ENCODE assay signal across 1 cellular context in genomic region chr20:39013662-39014109, GRCh38.
TF ChIP-seq lines count a peak whose summit lies in the region.

No MANE protein-coding gene starts in this region.

TF ChIP-seq in HepG2, 621 proteins besides CTCF, POLR2A, EP300 and RAD21 (continued from another document and continues in another):
- TF ChIP-seq ZBTB46 (CRISPR knock-in tag; IDR thresholded peaks at IDR 0.05; ENCODE audit: borderline replicate concordance) = no peak
- no peak for TF ChIP-seq SALL2 (CRISPR knock-in tag; IDR thresholded peaks at IDR 0.05)
- no peak for TF ChIP-seq GABPB1 (CRISPR knock-in tag; IDR thresholded peaks at IDR 0.05)
- TF ChIP-seq ZSCAN29 (CRISPR knock-in tag; conservative IDR thresholded peaks at IDR 0.05) = no peak
- no peak for TF ChIP-seq BHLHE40 (IDR thresholded peaks at IDR 0.05; ENCODE audit: low read length)
- no peak for TF ChIP-seq IRF1 (CRISPR knock-in tag; IDR thresholded peaks at IDR 0.05; ENCODE audit: low read depth)
- TF ChIP-seq ZNF850 (CRISPR knock-in tag; conservative IDR thresholded peaks at IDR 0.05) = no peak
- TF ChIP-seq ZNF251 (CRISPR knock-in tag; IDR thresholded peaks at IDR 0.05) = no peak
- no peak for TF ChIP-seq NFKB2 (CRISPR knock-in tag; IDR thresholded peaks at IDR 0.05; ENCODE audit: borderline replicate concordance)
- no peak for TF ChIP-seq SP1 (IDR thresholded peaks at IDR 0.05)
- TF ChIP-seq SP1 (CRISPR knock-in tag; IDR thresholded peaks at IDR 0.05) = no peak
- TF ChIP-seq E2F1 (CRISPR knock-in tag; IDR thresholded peaks at IDR 0.05) = no peak
- no peak for TF ChIP-seq ZNF382 (CRISPR knock-in tag; IDR thresholded peaks at IDR 0.05; ENCODE audit: borderline replicate concordance)
- no peak for TF ChIP-seq PRDM10 (CRISPR knock-in tag; IDR thresholded peaks at IDR 0.05; ENCODE audit: low read depth)
- TF ChIP-seq NR0B2 (CRISPR knock-in tag; IDR thresholded peaks at IDR 0.05) = no peak
- no peak for TF ChIP-seq NFAT5 (CRISPR knock-in tag; IDR thresholded peaks at IDR 0.05)
- TF ChIP-seq AKNA (CRISPR knock-in tag; IDR thresholded peaks at IDR 0.05; ENCODE audit: borderline replicate concordance) = no peak
- no peak for TF ChIP-seq MXD1 (CRISPR knock-in tag; IDR thresholded peaks at IDR 0.05)
- TF ChIP-seq MBD4 (IDR thresholded peaks at IDR 0.05; ENCODE audit: borderline replicate concordance, low read length) = no peak
- no peak for TF ChIP-seq ZNF512B (CRISPR knock-in tag; IDR thresholded peaks at IDR 0.05; ENCODE audit: borderline replicate concordance)
- no peak for TF ChIP-seq ZKSCAN5 (CRISPR knock-in tag; IDR thresholded peaks at IDR 0.05)
- no peak for TF ChIP-seq STAT5B (CRISPR knock-in tag; IDR thresholded peaks at IDR 0.05)
- no peak for TF ChIP-seq CBX5 (CRISPR knock-in tag; IDR thresholded peaks at IDR 0.05; ENCODE audit: borderline replicate concordance)
- TF ChIP-seq KAT2B (IDR thresholded peaks at IDR 0.05; ENCODE audit: borderline replicate concordance, low read depth, low read length) = no peak
- TF ChIP-seq ZMYM3 (CRISPR knock-in tag; IDR thresholded peaks at IDR 0.05) = peak; percentile 85; the same call in 1 of the 2 replicates
- no peak for TF ChIP-seq CC2D1A (CRISPR knock-in tag; IDR thresholded peaks at IDR 0.05)
- TF ChIP-seq NFIB (CRISPR knock-in tag; IDR thresholded peaks at IDR 0.05; ENCODE audit: borderline replicate concordance) = no peak
- no peak for TF ChIP-seq ZIK1 (CRISPR knock-in tag; IDR thresholded peaks at IDR 0.05; ENCODE audit: borderline replicate concordance, low read depth)
- no peak for TF ChIP-seq ZBTB2 (CRISPR knock-in tag; IDR thresholded peaks at IDR 0.05; ENCODE audit: low read depth)
- TF ChIP-seq HNRNPL (IDR thresholded peaks at IDR 0.05; ENCODE audit: low read depth, low read length) = no peak
